14 cellular contexts compared by ENCODE assay signal in the genomic region with DNA sequence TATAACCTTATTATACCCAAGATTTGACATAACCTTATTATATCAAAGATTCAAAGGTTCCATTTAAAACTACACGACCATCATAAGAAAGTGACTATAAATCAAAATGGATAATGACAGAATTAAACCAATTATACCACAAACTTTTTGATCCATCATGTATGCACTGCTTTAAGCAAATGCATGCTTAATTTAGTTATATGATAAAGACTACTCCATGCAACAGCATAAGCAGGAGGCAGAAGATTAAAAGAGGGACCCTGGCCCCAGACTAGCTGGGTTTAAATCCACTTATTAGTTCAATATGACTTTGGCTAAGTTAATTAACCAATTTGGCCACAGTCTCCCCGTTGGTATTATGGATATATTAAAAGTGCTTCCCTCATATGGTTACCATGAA. TPM values are rescaled to one million over a fixed set of nuclear protein-coding genes. Genes with fewer than 3 reads are reported as not detected.
A peak's percentile ranks its signal among the peaks of the same experiment; 100 is the strongest.
DNase-seq lines count a peak whose midpoint lies in the region; ATAC-seq and TF ChIP-seq lines count a peak whose summit lies in the region.
"Had no signal": no experiment of that assay in that cellular context is flagged by ENCODE, and none has a peak within 500 bp of the region (broad histone marks: within the 10 kb centered on the region; RNA-seq: fewer than 3 reads in every experiment).

No MANE protein-coding gene starts in this region.

- no peaks in the 10 kb centered on the region for H4K20me1 ChIP-seq in SK-N-SH (ENCODE audit: insufficient read depth)
- H4K20me1 ChIP-seq in hepatocyte (ENCODE audit: insufficient read depth, poor library complexity, severe bottlenecking) = peaks cover 36% of the 10 kb centered on the region

- peaks cover 6% of the 10 kb centered on the region; the same call in 1 of the 2 replicates for H3K79me2 ChIP-seq in SK-N-SH (ENCODE audit: insufficient read depth)
- peaks cover 99% of the 10 kb centered on the region for H3K79me2 ChIP-seq in hepatocyte

- ATAC-seq in HG03460 (IDR thresholded peaks at IDR 0.05; ENCODE audit: unreplicated experiment) = no peak
- ATAC-seq in left cardiac atrium = no peak
- ATAC-seq: Panc1 had no signal

- H3K9ac ChIP-seq in SK-N-SH = no peak overlapping the region
- H3K9ac ChIP-seq: BLaER1 treated with 17β-estradiol and CSF1 and Interleukin-3, amounts not matched to agents 10 nM and 100 nM had no signal

- TF ChIP-seq CTCF in SK-N-SH (IDR thresholded peaks at IDR 0.05) = no peak
- no peak for TF ChIP-seq CTCF in hepatocyte (IDR thresholded peaks at IDR 0.05; ENCODE audit: poor library complexity)
- no peak for TF ChIP-seq CTCF in chondrocyte (IDR thresholded peaks at IDR 0.05)
- no peak for TF ChIP-seq CTCF in thyroid gland (IDR thresholded peaks at IDR 0.05)

- H3K9me2 ChIP-seq in SK-N-SH (no peaks in the 10 kb centered on the region), hepatocyte (replicated peaks; ENCODE audit: insufficient read depth) (no peaks in the 10 kb centered on the region)

- WGBS in SK-N-SH (ENCODE audit: low lambda C conversion rate) = 12% methylated on average over 2 of the region's 2 CpGs
- 61% methylated on average over 2 of the region's 2 CpGs for WGBS in hepatocyte (ENCODE audit: low lambda C conversion rate, missing lambda C conversion rate)
- WGBS in thyroid gland, 2 donors = 83 to 88% methylated on average over 2 of the region's 2 CpGs

- no peak overlapping the region for H2AFZ ChIP-seq in SK-N-SH (ENCODE audit: low read depth)
- H2AFZ ChIP-seq in hepatocyte = no peak overlapping the region

- H3K4me2 ChIP-seq in SK-N-SH (no peak overlapping the region), hepatocyte (peak overlapping the region; percentile 8)

- TF ChIP-seq RAD21 in SK-N-SH (IDR thresholded peaks at IDR 0.05; ENCODE audit: low read length) = no peak

- H3K36me3 ChIP-seq in SK-N-SH (replicated peaks in 1 of 2; ENCODE audit: control insufficient read depth in 1 of 2, insufficient read depth in 2 of 2, low read length in 1 of 2) (no peaks in the 10 kb centered on the region), hepatocyte (replicated peaks; ENCODE audit: insufficient read depth, low read depth) (no peaks in the 10 kb centered on the region), thyroid gland (no peaks in the 10 kb centered on the region)

- peaks cover 80% of the 10 kb centered on the region for H3K4me1 Mint-ChIP-seq in chondrocyte (ENCODE audit: low read depth)

- intact Hi-C loops in thyroid gland (cut with DNase I) = no loop called here
- intact Hi-C loops in left cardiac atrium (cut with DNase I) = no loop called here

- H3K4me3 ChIP-seq in SK-N-SH (ENCODE audit: low read depth in 2 of 2, low read length in 1 of 2) = no peak overlapping the region
- no peak overlapping the region for H3K4me3 ChIP-seq in hepatocyte
- H3K4me3 ChIP-seq in thyroid gland (replicated peaks in 1 of 3) = no peak overlapping the region
- H3K4me3 ChIP-seq: BLaER1 treated with 17β-estradiol and CSF1 and Interleukin-3, amounts not matched to agents 10 nM and 100 nM had no signal

- H3K27me3 ChIP-seq in SK-N-SH (ENCODE audit: insufficient read depth) (no peaks in the 10 kb centered on the region), hepatocyte (no peaks in the 10 kb centered on the region), thyroid gland (no peaks in the 10 kb centered on the region)
- H3K27me3 ChIP-seq: BLaER1 treated with 17β-estradiol and CSF1 and Interleukin-3, amounts not matched to agents 10 nM and 100 nM had no signal

- H3K36me3 Mint-ChIP-seq in chondrocyte (ENCODE audit: low read depth) = no peaks in the 10 kb centered on the region

- CTCF ChIA-PET in SK-N-SH (lab: Yijun Ruan, JAX) = interaction anchor here (1.3 to 2.2 kb wide), 2 partner anchors 10 to 12 kb away, joined by 8 to 9 read pairs; a partner anchor contains a TSS

- no peak overlapping the region for H3K4me3 Mint-ChIP-seq in chondrocyte (ENCODE audit: unreplicated experiment)

- H3K4me1 ChIP-seq in SK-N-SH (ENCODE audit: control insufficient read depth in 1 of 2, insufficient read depth in 2 of 2, low read depth in 1 of 2, low read length in 1 of 2) (peaks cover 0 to 46% of the 10 kb centered on the region in 2 experiments; a peak in 2 of 4 replicates), hepatocyte (ENCODE audit: insufficient read depth) (peaks cover 67% of the 10 kb centered on the region), thyroid gland (peaks cover 9 to 14% of the 10 kb centered on the region in 2 donors)

- DNase-seq in NCI-H82 treated with DMSO at 0.1 percent for 48 hours (lab: John Stamatoyannopoulos, UW; ENCODE audit: unreplicated experiment) = peak; percentile 98
- peak; percentile 37 for DNase-seq in SK-N-SH
- DNase-seq in hepatocyte (ENCODE audit: low spot score) = no peak
- no peak for DNase-seq in chondrocyte (ENCODE audit: low spot score)
- no peak for DNase-seq in thyroid gland
- DNase-seq in left cardiac atrium = no peak
- DNase-seq: DMS53, GF-D8, Karpas-422, NCI-H1417, NCI-H187 treated with DMSO at 0.1 percent for 48 hours had no signal

- H3F3A ChIP-seq in SK-N-SH (replicated peaks; ENCODE audit: insufficient read depth) = no peaks in the 10 kb centered on the region

- POLR2A ChIA-PET in SK-N-SH (lab: Yijun Ruan, JAX) = no interaction called here

- peak overlapping the region in 1 of 2 experiments; percentile 74; a peak in 2 of 4 replicates for H3K27ac ChIP-seq in SK-N-SH (ENCODE audit: low read depth in 2 of 2, low read length in 1 of 2)
- no peak overlapping the region for H3K27ac ChIP-seq in hepatocyte
- H3K27ac ChIP-seq in thyroid gland = no peak overlapping the region

- H3K27ac Mint-ChIP-seq in chondrocyte (ENCODE audit: unreplicated experiment) = no peak overlapping the region

- peak in 1 of 2 experiments; percentile 71; a peak in 2 of 4 replicates for TF ChIP-seq EP300 in SK-N-SH (IDR thresholded peaks at IDR 0.05; ENCODE audit: borderline replicate concordance in 1 of 2, low read depth in 1 of 2, low read length in 1 of 2)

- H3K27me3 Mint-ChIP-seq in chondrocyte (ENCODE audit: low read depth) = no peaks in the 10 kb centered on the region

- H3K9me3 ChIP-seq in SK-N-SH = no peaks in the 10 kb centered on the region
- no peaks in the 10 kb centered on the region for H3K9me3 ChIP-seq in hepatocyte (ENCODE audit: low read depth)
- H3K9me3 ChIP-seq in thyroid gland = no peaks in the 10 kb centered on the region
- H3K9me3 ChIP-seq: BLaER1 treated with 17β-estradiol and CSF1 and Interleukin-3, amounts not matched to agents 10 nM and 100 nM had no signal

- no peak for TF ChIP-seq POLR2A in thyroid gland (IDR thresholded peaks at IDR 0.05)

- no peaks in the 10 kb centered on the region for H3K9me3 Mint-ChIP-seq in chondrocyte (ENCODE audit: low read depth)

TF ChIP-seq in SK-N-SH, 30 proteins besides CTCF, POLR2A, EP300 and RAD21:
- peak; percentile 41; the same call in 1 of the 2 replicates for TF ChIP-seq RCOR1 (IDR thresholded peaks at IDR 0.05; ENCODE audit: low read length)
- TF ChIP-seq SIN3A (IDR thresholded peaks at IDR 0.05; ENCODE audit: borderline replicate concordance, low read depth, low read length) = no peak
- peak; percentile 64 for TF ChIP-seq GATA2 (CRISPR knock-in tag; IDR thresholded peaks at IDR 0.05)
- TF ChIP-seq MXI1 (IDR thresholded peaks at IDR 0.05; ENCODE audit: low read depth, low read length) = no peak
- TF ChIP-seq YY1 (IDR thresholded peaks at IDR 0.05; ENCODE audit: low read depth) = no peak
- TF ChIP-seq CHD2 (IDR thresholded peaks at IDR 0.05; ENCODE audit: low read length, partially characterized antibody) = peak; percentile 18

RNA-seq across cellular contexts. Expression of a gene that starts 11.4 kb away (rescaled TPM):
- polyA plus RNA-seq in SK-N-SH (2012; rRNA removed) (2.8 and 3.0 TPM in 2 replicates), hepatocyte (57.7 and 62.4 TPM in 2 replicates)
- 3.7 and 4.4 TPM in 2 replicates for polyA plus RNA-seq in SK-N-SH (2012; cell fraction: cytosol; rRNA removed)
- 2.7 and 3.6 TPM in 2 replicates for polyA plus RNA-seq in SK-N-SH (2012; cell fraction: nucleus; rRNA removed)
- total RNA-seq in hepatocyte (59.6 and 63.3 TPM in 2 replicates), chondrocyte (36.6 to 54.2 TPM (median 37.1 TPM) in 3 replicates), thyroid gland (10 to 100 TPM; 10.8 to 22.5 (median 17.0) TPM), left cardiac atrium (10 to 100 TPM in 1 of 2 donors, 1 to 10 TPM in 1; 9.5 to 14.8 TPM)

RNA-seq across cellular contexts. Expression of a gene that starts 43.8 kb away (rescaled TPM):
- 101 and 124 TPM in 2 replicates for polyA plus RNA-seq in SK-N-SH (2012; rRNA removed)
- 44.7 and 72.0 TPM in 2 replicates for polyA plus RNA-seq in SK-N-SH (2012; cell fraction: cytosol; rRNA removed)
- polyA plus RNA-seq in SK-N-SH (2012; cell fraction: nucleus; rRNA removed) = 644 and 785 TPM in 2 replicates
- 104 and 126 TPM in 2 replicates for total RNA-seq in hepatocyte
- polyA plus RNA-seq in hepatocyte = 121 and 168 TPM in 2 replicates
- 48.5 to 55.6 TPM (median 51.6 TPM) in 3 replicates for total RNA-seq in chondrocyte
- 100 to 1,000 TPM in 3 of 4 donors, 10 to 100 TPM in 1; 73.9 to 165 (median 119) TPM for total RNA-seq in thyroid gland
- 10 to 100 TPM; 35.4 to 39.0 TPM for total RNA-seq in left cardiac atrium

Comparison
In these comparisons a context has a peak if more than half of its experiments do, and no peak if none do; other contexts are left out.
1. DNase-seq: peak in NCI-H82 treated with DMSO at 0.1 percent for 48 hours (single experiment) and SK-N-SH (single experiment); none in hepatocyte (single experiment), chondrocyte (single experiment), thyroid gland (0 of 2) and left cardiac atrium (single experiment).